1 cellular context compared by ENCODE assay signal in genomic region chr3:123027292-123028232, GRCh38.
TF ChIP-seq lines count a peak whose summit lies in the region.

SEMA5B (minus strand) TSS chr3:123027763; CDS start chr3:122961263, 66,500 bp downstream.

TF ChIP-seq in HepG2, 621 proteins besides CTCF, POLR2A, EP300 and RAD21 (continued from another document and continues in another):
- TF ChIP-seq HBP1 (CRISPR knock-in tag; IDR thresholded peaks at IDR 0.05; ENCODE audit: low read depth), result no peak
- 0 out of 2 replicates have a peak, but pooled peaks have one; percentile 11 for TF ChIP-seq ZNF800 (CRISPR knock-in tag; IDR thresholded peaks at IDR 0.05)
- peak; percentile 91 for TF ChIP-seq HNRNPK (IDR thresholded peaks at IDR 0.05; ENCODE audit: low read depth, low read length, poor library complexity, severe bottlenecking)
- TF ChIP-seq ATF2 (CRISPR knock-in tag; IDR thresholded peaks at IDR 0.05), result no peak
- TF ChIP-seq NFE2 (CRISPR knock-in tag; IDR thresholded peaks at IDR 0.05), result no peak
- no peak for TF ChIP-seq TBX2 (CRISPR knock-in tag; IDR thresholded peaks at IDR 0.05; ENCODE audit: borderline replicate concordance)
- no peak for TF ChIP-seq YEATS4 (CRISPR knock-in tag; IDR thresholded peaks at IDR 0.05; ENCODE audit: borderline replicate concordance)
- TF ChIP-seq ZNF609 (CRISPR knock-in tag; IDR thresholded peaks at IDR 0.05; ENCODE audit: borderline replicate concordance), result no peak
- no peak for TF ChIP-seq BRD4 (CRISPR knock-in tag; IDR thresholded peaks at IDR 0.05)
- TF ChIP-seq ZBTB37 (CRISPR knock-in tag; IDR thresholded peaks at IDR 0.05), result no peak
- peak; percentile 36; the same call in 1 of the 2 replicates for TF ChIP-seq ARID4A (CRISPR knock-in tag; IDR thresholded peaks at IDR 0.05; ENCODE audit: borderline replicate concordance)
- peak; percentile 52 for TF ChIP-seq ZNF687 (CRISPR knock-in tag; IDR thresholded peaks at IDR 0.05)
- TF ChIP-seq ZNF784 (CRISPR knock-in tag; IDR thresholded peaks at IDR 0.05; ENCODE audit: borderline replicate concordance), result no peak
- peak; percentile 39; the same call in 1 of the 2 replicates for TF ChIP-seq STAG1 (CRISPR knock-in tag; IDR thresholded peaks at IDR 0.05)
- TF ChIP-seq ZBTB44 (CRISPR knock-in tag; IDR thresholded peaks at IDR 0.05), result no peak
- TF ChIP-seq SIX1 (CRISPR knock-in tag; IDR thresholded peaks at IDR 0.05; ENCODE audit: borderline replicate concordance), result no peak
- 0 out of 2 replicates have a peak, but pooled peaks have one; percentile 23 for TF ChIP-seq PRDM15 (CRISPR knock-in tag; IDR thresholded peaks at IDR 0.05)
- TF ChIP-seq TCF7 (IDR thresholded peaks at IDR 0.05; ENCODE audit: low read depth), result no peak
- 0 out of 2 replicates have a peak, but pooled peaks have one; percentile 10 for TF ChIP-seq SALL1 (CRISPR knock-in tag; IDR thresholded peaks at IDR 0.05)
